In genomic region chr2:111194835-111195621, GRCh38 we compare ENCODE assay signal across 11 cellular contexts.
DNase-seq lines count a peak whose midpoint lies in the region; ATAC-seq, FAIRE-seq and TF ChIP-seq lines count a peak whose summit lies in the region.
"Had no signal": no experiment of that assay in that cellular context is flagged by ENCODE, and none has a peak within 500 bp of the region (broad histone marks: within the 10 kb centered on the region; RNA-seq: fewer than 3 reads in every experiment).

No MANE protein-coding gene starts in this region.

- no peaks in the 10 kb centered on the region; a peak in 1 of 5 replicates for H3K4me1 ChIP-seq in K562 (replicated peaks in 1 of 2; ENCODE audit: control insufficient read depth in 2 of 2, insufficient read depth in 2 of 2, low read length in 2 of 2)
- peaks cover 20% of the 10 kb centered on the region for H3K4me1 ChIP-seq in Karpas-422 (ENCODE audit: low read length)
- H3K4me1 ChIP-seq in neuronal stem cell (ENCODE audit: control insufficient read depth in 2 of 2, insufficient read depth in 1 of 2, low read depth in 1 of 2, low read length in 2 of 2) = peaks cover 2 to 10% of the 10 kb centered on the region in 2 donors
- no peaks in the 10 kb centered on the region for H3K4me1 ChIP-seq in left ventricle myocardium inferior
- H3K4me1 ChIP-seq: ascending aorta had no signal

- no peak overlapping the region for H4K8ac ChIP-seq in neuronal stem cell (ENCODE audit: low read depth, low read length)

- intact Hi-C loops in K562 (cut with micrococcal nuclease) = no loop called here
- intact Hi-C loops in left ventricle myocardium inferior (cut with micrococcal nuclease) = no loop called here

- no peaks in the 10 kb centered on the region for H3K9me2 ChIP-seq in Karpas-422 (replicated peaks; ENCODE audit: insufficient read depth, low read length)

- H3K27me3 ChIP-seq in GM06990 (replicated peaks; ENCODE audit: control insufficient read depth, insufficient read depth, low read length) (no peaks in the 10 kb centered on the region), K562 (ENCODE audit: control insufficient read depth in 2 of 2, insufficient read depth in 2 of 2, low read length in 2 of 2) (no peaks in the 10 kb centered on the region), Karpas-422 (ENCODE audit: low read length) (no peaks in the 10 kb centered on the region), neuronal stem cell (ENCODE audit: control insufficient read depth in 3 of 3, insufficient read depth in 3 of 3, low read depth in 1 of 3, low read length in 3 of 3) (no peaks in the 10 kb centered on the region), left ventricle myocardium inferior (ENCODE audit: low read depth) (no peaks in the 10 kb centered on the region)
- H3K27me3 ChIP-seq: ascending aorta had no signal

- in situ Hi-C loops in K562 (cut with MboI) = no loop called here

- H3K4me2 ChIP-seq in K562 (ENCODE audit: insufficient read depth, low read length) = no peak overlapping the region
- no peak overlapping the region for H3K4me2 ChIP-seq in Karpas-422 (ENCODE audit: low read depth, low read length, poor library complexity, severe bottlenecking)
- no peak overlapping the region for H3K4me2 ChIP-seq in neuronal stem cell (ENCODE audit: insufficient read depth, low read length, poor library complexity, severe bottlenecking)

- H3K79me2 ChIP-seq in K562 (ENCODE audit: control insufficient read depth, insufficient read depth, low read length) (no peaks in the 10 kb centered on the region), Karpas-422 (ENCODE audit: low read length) (no peaks in the 10 kb centered on the region)

- no peak overlapping the region for H2BK12ac ChIP-seq in neuronal stem cell (ENCODE audit: low read length)

- WGBS in K562 (ENCODE audit: insufficient coverage, low coverage, missing lambda C conversion rate) = 26% methylated on average over 8 of the region's 8 CpGs
- no CpG with 5 or more reads among the region's 8 CpGs for WGBS in neuronal stem cell (ENCODE audit: extremely low coverage in 2 of 2, insufficient read length in 2 of 2, insufficient replicate concordance in 1 of 2), 2 donors

- no peaks in the 10 kb centered on the region for H3K79me1 ChIP-seq in neuronal stem cell (ENCODE audit: low read depth, low read length)

- no peak for TF ChIP-seq POLR2A in K562 (conservative IDR thresholded peaks at IDR 0.05)

- no peak for TF ChIP-seq EP300 in K562 (IDR thresholded peaks at IDR 0.05; ENCODE audit: low read length)

- H3K36me3 ChIP-seq in GM06990 (ENCODE audit: control insufficient read depth, insufficient read depth, low read length) = no peaks in the 10 kb centered on the region
- H3K36me3 ChIP-seq in K562 (ENCODE audit: control insufficient read depth, insufficient read depth, low read length) = no peaks in the 10 kb centered on the region
- no peaks in the 10 kb centered on the region for H3K36me3 ChIP-seq in Karpas-422 (ENCODE audit: insufficient read depth, low read length)
- H3K36me3 ChIP-seq in neuronal stem cell (replicated peaks in 1 of 2; ENCODE audit: control insufficient read depth in 2 of 2, insufficient read depth in 2 of 2, low read length in 2 of 2) = no peaks in the 10 kb centered on the region
- H3K36me3 ChIP-seq in left ventricle myocardium inferior = no peaks in the 10 kb centered on the region
- H3K36me3 ChIP-seq: ascending aorta had no signal

- H2AK5ac ChIP-seq in neuronal stem cell (ENCODE audit: low read depth, low read length) = no peak overlapping the region

- TF ChIP-seq CTCF in GM06990 (IDR thresholded peaks at IDR 0.05; ENCODE audit: insufficient read depth, low read length, poor library complexity, severe bottlenecking) (peak; percentile 20), K562 (IDR thresholded peaks at IDR 0.05 in 2 of 3, conservative IDR thresholded peaks at IDR 0.05 in 1 of 3; ENCODE audit: insufficient read depth in 2 of 3, low read depth in 1 of 3, low read length in 3 of 3) (peak; percentile 17 to 29 (median 25); a peak in 1 of 6 replicates), left ventricle myocardium inferior (IDR thresholded peaks at IDR 0.05; ENCODE audit: borderline replicate concordance) (no peak)

- H2AFZ ChIP-seq in K562 (ENCODE audit: low read depth, low read length) (no peak overlapping the region), Karpas-422 (ENCODE audit: low read length) (no peak overlapping the region), neuronal stem cell (ENCODE audit: low read length) (no peak overlapping the region)

- H3K27ac ChIP-seq in K562 (ENCODE audit: extremely low read depth, low read depth, low read length) (no peak overlapping the region), Karpas-422 (ENCODE audit: low read length) (no peak overlapping the region), neuronal stem cell (replicated peaks; ENCODE audit: low read length) (no peak overlapping the region), left ventricle myocardium inferior (replicated peaks) (no peak overlapping the region)
- H3K27ac ChIP-seq: ascending aorta had no signal

- H3K4me3 ChIP-seq in GM06990 (replicated peaks; ENCODE audit: low read depth, low read length) (no peak overlapping the region), K562 (no peak overlapping the region), Karpas-422 (ENCODE audit: low read length) (no peak overlapping the region), neuronal stem cell (ENCODE audit: low read length in 2 of 2) (no peak overlapping the region), left ventricle myocardium inferior (no peak overlapping the region)
- H3K4me3 ChIP-seq: ascending aorta had no signal

- H3K9ac ChIP-seq in K562 (ENCODE audit: insufficient read depth in 1 of 2, low read depth in 2 of 2, low read length in 2 of 2) = no peak overlapping the region; a peak in 1 of 4 replicates
- no peak overlapping the region for H3K9ac ChIP-seq in Karpas-422 (ENCODE audit: low read length)
- no peak overlapping the region for H3K9ac ChIP-seq in neuronal stem cell (ENCODE audit: low read depth, low read length, poor library complexity)

- ATAC-seq in GM19452 (IDR thresholded peaks at IDR 0.05; ENCODE audit: unreplicated experiment) = peak; percentile 77
- ATAC-seq in HG03108 (IDR thresholded peaks at IDR 0.05; ENCODE audit: unreplicated experiment) = peak; percentile 75
- ATAC-seq in K562 = peak; percentile 94

- no peak for TF ChIP-seq RAD21 in K562 (CRISPR knock-in tag; conservative IDR thresholded peaks at IDR 0.05 in 1 of 2, IDR thresholded peaks at IDR 0.05 in 1 of 2)

- no peak overlapping the region for H3K23ac ChIP-seq in neuronal stem cell (ENCODE audit: low read depth, low read length, poor library complexity)

- no peak overlapping the region for H3K4ac ChIP-seq in neuronal stem cell (ENCODE audit: low read length)

- H2BK5ac ChIP-seq in neuronal stem cell (ENCODE audit: low read length) = no peak overlapping the region

- CTCF ChIA-PET in K562 (lab: Yijun Ruan, JAX; ENCODE audit: low intra/inter-chr PET ratio) = interaction anchor here (0.6 kb wide), 1 partner anchor 79 kb away, joined by 4 read pairs; no protein-coding TSS in a partner anchor

- no TSS peak for BruUV-seq in K562 (replicated peaks; lab: Mats Ljungman, UMichigan)

- H3K9me3 ChIP-seq in K562 (replicated peaks; ENCODE audit: control insufficient read depth, insufficient read depth, low read depth, low read length) (no peaks in the 10 kb centered on the region), Karpas-422 (ENCODE audit: low read length) (no peaks in the 10 kb centered on the region), neuronal stem cell (replicated peaks in 1 of 2; ENCODE audit: control insufficient read depth in 2 of 2, insufficient read depth in 1 of 2, low read depth in 1 of 2, low read length in 2 of 2) (no peaks in the 10 kb centered on the region), left ventricle myocardium inferior (replicated peaks) (no peaks in the 10 kb centered on the region)
- H3K9me3 ChIP-seq: ascending aorta had no signal

- H3K18ac ChIP-seq in neuronal stem cell (ENCODE audit: low read length) = no peak overlapping the region

- no peaks in the 10 kb centered on the region for H3K9me1 ChIP-seq in K562 (ENCODE audit: control insufficient read depth, insufficient read depth, low read length)

- no peak overlapping the region for H3K14ac ChIP-seq in neuronal stem cell (ENCODE audit: low read length)

- H2BK120ac ChIP-seq in neuronal stem cell (ENCODE audit: low read depth, low read length) = no peak overlapping the region

- no peak overlapping the region for H2BK15ac ChIP-seq in neuronal stem cell (ENCODE audit: low read length)

- H4K91ac ChIP-seq in neuronal stem cell (ENCODE audit: low read depth, low read length, poor library complexity) = no peak overlapping the region

- DNase-seq in GM06990 (ENCODE audit: extremely low read depth, insufficient read length) = peak; percentile 78
- peak; percentile 39 to 57 (median 48) for DNase-seq in K562 (ENCODE audit: extremely low read depth in 1 of 4, low spot score in 3 of 4)
- DNase-seq in Karpas-422 = no peak
- no peak for DNase-seq in HCEC 1CT
- no peak for DNase-seq in neuronal stem cell (ENCODE audit: low spot score)
- DNase-seq in left ventricle myocardium inferior = no peak
- DNase-seq: CD4-positive, alpha-beta T cell; stimulated activated CD4-positive, alpha-beta T cell treated with anti-CD3 and anti-CD28 coated beads, Interleukin-15, amount 100 ng/mL, for 24 hours had no signal

- FAIRE-seq in K562 (lab: Jason Lieb, UNC) = peak; percentile 82

- H4K20me1 ChIP-seq in K562 (replicated peaks; ENCODE audit: control insufficient read depth, insufficient read depth, low read length) (no peaks in the 10 kb centered on the region), Karpas-422 (ENCODE audit: insufficient read depth, low read depth, low read length) (no peaks in the 10 kb centered on the region)

- POLR2A ChIA-PET in K562 (lab: Yijun Ruan, JAX) = interaction anchor here (0.8 to 1.0 kb wide), 2 partner anchors 10 to 14 kb away, joined by 3 read pairs; no protein-coding TSS in a partner anchor

TF ChIP-seq in K562, 482 proteins besides CTCF, POLR2A, EP300 and RAD21 (continues in another document):
- TF ChIP-seq UBTF (IDR thresholded peaks at IDR 0.05; ENCODE audit: borderline replicate concordance in 1 of 2, low read depth in 2 of 2, low read length in 2 of 2) = 0 out of 4 replicates have a peak, but pooled peaks of 1 of the 2 experiments have one; percentile 45

Comparison
In these comparisons a context has a peak if more than half of its experiments do, and no peak if none do; other contexts are left out.
1. DNase-seq: peak in GM06990 (single experiment) and K562 (4 of 4); none in Karpas-422 (single experiment), HCEC 1CT (single experiment), neuronal stem cell (single experiment) and left ventricle myocardium inferior (single experiment).
2. Peak in every context shown above with its lines, with median percentiles within 50 percentile points of each other: ATAC-seq.